ENCODE assay signal across 1 cellular context in genomic region chr4:2246384-2247127, GRCh38.
TF ChIP-seq lines count a peak whose summit lies in the region.

No MANE protein-coding gene starts in this region.

TF ChIP-seq in K562, 482 proteins besides CTCF, POLR2A, EP300 and RAD21:
- TF ChIP-seq POLR2G (IDR thresholded peaks at IDR 0.05; ENCODE audit: low read depth, low read length) = 0 out of 2 replicates have a peak, but pooled peaks have one; percentile 39
- no peak for TF ChIP-seq HNRNPL (IDR thresholded peaks at IDR 0.05; ENCODE audit: low read depth, low read length)
